8 cellular contexts compared by ENCODE assay signal in genomic region chr9:32378496-32378895, GRCh38. TPM values are rescaled to one million over a fixed set of nuclear protein-coding genes. Genes with fewer than 3 reads are reported as not detected.
DNase-seq lines count a peak whose midpoint lies in the region; ATAC-seq, FAIRE-seq and TF ChIP-seq lines count a peak whose summit lies in the region.

No MANE protein-coding gene starts in this region.

- no peaks in the 10 kb centered on the region for H3K36me3 ChIP-seq in CD8-positive, alpha-beta T cell (ENCODE audit: insufficient read depth, low read length)
- no peaks in the 10 kb centered on the region for H3K36me3 ChIP-seq in lung (ENCODE audit: control insufficient read depth in 2 of 2, insufficient read depth in 2 of 2, low read length in 2 of 2)

- WGBS in lung, 2 donors = 0% methylated on average over 3 of the region's 3 CpGs

- peak in 5 of 7 experiments; percentile 23 to 51 (median 30) for DNase-seq in CD8-positive, alpha-beta T cell
- DNase-seq in NCI-H1436 treated with DMSO at 0.1 percent for 48 hours (lab: John Stamatoyannopoulos, UW) (peak; percentile 44), SW 1271 (lab: John Stamatoyannopoulos, UW) (peak; percentile 9 to 46), dorsolateral prefrontal cortex (peak in 2 of 10 donors; percentile 24 to 47), lung (ENCODE audit: low spot score) (no peak), urothelium cell line (ENCODE audit: low spot score) (peak; percentile 55)

- peak overlapping the region; percentile 0 for H3K4me3 Mint-ChIP-seq in CD8-positive, alpha-beta T cell

- H3K27me3 ChIP-seq in CD8-positive, alpha-beta T cell (ENCODE audit: insufficient read depth, low read length) = no peaks in the 10 kb centered on the region
- H3K27me3 ChIP-seq in dorsolateral prefrontal cortex = no peaks in the 10 kb centered on the region
- peaks cover 7% of the 10 kb centered on the region for H3K27me3 ChIP-seq in lung (ENCODE audit: control insufficient read depth, insufficient read depth)

- peak; percentile 68 for FAIRE-seq in urothelium cell line (lab: Jason Lieb, UNC)

- POLR2A ChIA-PET in CD8-positive, alpha-beta T cell (lab: Charles Lee) = interaction anchor here (0.8 to 3.5 kb wide), 4 partner anchors 173 to 213 kb away, joined by 3 to 24 read pairs (median 16); partner anchors contain the start of genes NDUFB6, SMIM27 and TOPORS

- peaks cover 11% of the 10 kb centered on the region for H3K4me1 Mint-ChIP-seq in CD8-positive, alpha-beta T cell (ENCODE audit: low read depth)

- peak; percentile 65 for TF ChIP-seq CTCF in CD8-positive, alpha-beta T cell (IDR thresholded peaks at IDR 0.05)
- TF ChIP-seq CTCF in dorsolateral prefrontal cortex (IDR thresholded peaks at IDR 0.05 in 54 of 56, conservative IDR thresholded peaks at IDR 0.05 in 2 of 56; ENCODE audit: low read depth in 1 of 56, partially characterized antibody in 56 of 56) = peak; percentile 57 to 92 (median 82)
- TF ChIP-seq CTCF in lung (IDR thresholded peaks at IDR 0.05; ENCODE audit: control extremely low read depth, extremely low read depth) = peak; percentile 84

- intact Hi-C loops in CD8-positive, alpha-beta T cell (cut with DNase I, micrococcal nuclease) = loop anchor here (1.0 to 5.0 kb wide), 3 partner anchors 54 to 849 kb away; no protein-coding TSS in a partner anchor
- intact Hi-C loops in dorsolateral prefrontal cortex (cut with DNase I) = loop anchor here in 1 of 2 donors (1.0 to 2.0 kb wide), 3 partner anchors 148 to 590 kb away; partner anchors contain the start of gene RIGI

- H3K27ac Mint-ChIP-seq in CD8-positive, alpha-beta T cell = no peak overlapping the region

- no peaks in the 10 kb centered on the region for H3K36me3 Mint-ChIP-seq in CD8-positive, alpha-beta T cell

- ATAC-seq in CD8-positive, alpha-beta T cell = peak; percentile 73
- ATAC-seq in GM18519 (IDR thresholded peaks at IDR 0.05; ENCODE audit: low FRiP score, unreplicated experiment) (peak; percentile 77), HG02938 (IDR thresholded peaks at IDR 0.05; ENCODE audit: unreplicated experiment) (peak; percentile 71), lung (ENCODE audit: insufficient read depth, low FRiP score) (peak; percentile 88)

- H3K9me3 ChIP-seq in CD8-positive, alpha-beta T cell (ENCODE audit: low read length) = no peaks in the 10 kb centered on the region
- H3K9me3 ChIP-seq in lung (ENCODE audit: control insufficient read depth in 2 of 2, insufficient read depth in 1 of 2, low read length in 1 of 2) = no peaks in the 10 kb centered on the region

- peaks cover 16% of the 10 kb centered on the region for H3K27me3 Mint-ChIP-seq in CD8-positive, alpha-beta T cell (ENCODE audit: low read depth)

- no peak overlapping the region for H3K4me3 ChIP-seq in CD8-positive, alpha-beta T cell (ENCODE audit: low read depth, low read length)
- peak overlapping the region in 31 of 59 donors; percentile 2 to 42 (median 15) for H3K4me3 ChIP-seq in dorsolateral prefrontal cortex
- no peak overlapping the region for H3K4me3 ChIP-seq in lung

- H3K4me1 ChIP-seq in CD8-positive, alpha-beta T cell (ENCODE audit: insufficient read depth, low read length) = peaks cover 7% of the 10 kb centered on the region
- H3K4me1 ChIP-seq in lung (ENCODE audit: control insufficient read depth in 2 of 2, insufficient read depth in 2 of 2, low read length in 2 of 2) = peaks cover 0 to 1% of the 10 kb centered on the region in 2 donors

- H3K9me3 Mint-ChIP-seq in CD8-positive, alpha-beta T cell = no peaks in the 10 kb centered on the region

- CTCF ChIA-PET in CD8-positive, alpha-beta T cell (lab: Charles Lee) = interaction anchor here (0.7 to 7.3 kb wide), 47 partner anchors 9 to 650 kb away, joined by 3 to 392 read pairs (median 5); partner anchors contain the start of genes NDUFB6, RIGI and SMIM27

- no peak overlapping the region for H3K27ac ChIP-seq in CD8-positive, alpha-beta T cell (ENCODE audit: low read depth, low read length)
- H3K27ac ChIP-seq in dorsolateral prefrontal cortex (peak overlapping the region in 13 of 59 donors; percentile 7 to 70 (median 35)), lung (ENCODE audit: low read depth in 1 of 2, low read length in 1 of 2) (no peak overlapping the region)

RNA-seq across cellular contexts. Expression of gene ACO1, which starts 5.9 kb away (rescaled TPM):
- 1 to 10 TPM; 3.1 to 3.6 TPM for total RNA-seq in CD8-positive, alpha-beta T cell
- total RNA-seq in dorsolateral prefrontal cortex (10 to 100 TPM; 17.4 to 32.7 (median 23.5) TPM), lung (10 to 100 TPM; 24.7 to 47.1 TPM)
- polyA plus RNA-seq in lung = 10 to 100 TPM; 12.5 to 19.0 TPM

Comparison
In these comparisons a context has a peak if more than half of its experiments do, and no peak if none do; other contexts are left out.
1. H3K4me3 ChIP-seq: peak in dorsolateral prefrontal cortex (31 of 59); none in CD8-positive, alpha-beta T cell (single experiment) and lung (single experiment).
2. RNA of gene ACO1, which starts 5.9 kb away (total RNA-seq): 24.7 to 47.1 TPM in lung and 17.4 to 32.7 TPM in dorsolateral prefrontal cortex; 3.1 to 3.6 TPM in CD8-positive, alpha-beta T cell; every median in the first group is over 4 times any median in the second.
3. Peak in every context shown above with its lines, with median percentiles within 50 percentile points of each other: ATAC-seq and CTCF ChIP-seq.